ENCODE assay signal across 26 cellular contexts in the genomic region with DNA sequence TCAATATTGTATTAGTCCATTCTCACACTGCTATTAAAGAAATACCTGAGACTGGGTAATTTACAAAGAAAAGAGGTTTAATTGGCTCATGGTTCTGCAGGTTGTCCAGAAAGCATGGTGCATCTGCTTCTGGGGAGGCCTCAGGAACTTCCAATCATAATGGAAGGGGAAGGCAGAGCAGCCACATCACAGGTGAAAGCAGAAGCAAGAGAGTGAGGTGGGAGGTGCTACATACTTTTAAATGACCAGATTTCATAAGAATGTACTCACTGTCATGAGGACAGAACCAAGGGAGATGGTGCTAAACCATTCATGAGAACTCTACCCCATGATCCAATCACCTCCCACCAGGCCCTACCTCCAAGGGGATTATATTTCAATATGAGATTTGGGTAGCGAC.
"Had no signal": no experiment of that assay in that cellular context is flagged by ENCODE, and none has a peak within 500 bp of the region (broad histone marks: within the 10 kb centered on the region; RNA-seq: fewer than 3 reads in every experiment).

No MANE protein-coding gene starts in this region.

- DNase-seq: islet precursor cell; left ventricle myocardium inferior; mesendoderm; naive B cell; nucleus accumbens; pancreas; posterior cingulate gyrus; retina; right cardiac atrium; spleen; stimulated activated CD4-positive, alpha-beta T cell treated with anti-CD3 and anti-CD28 coated beads, Interleukin-4, amount 100 ng/mL, for 24 hours; stimulated activated naive CD4-positive, alpha-beta T cell; tibial artery; trophoblast cell; upper lobe of right lung had no signal

- H3K27ac Mint-ChIP-seq: mesothelial cell of epicardium; naive B cell; nephron; stimulated activated naive CD8-positive, alpha-beta T cell treated with anti-CD3 and anti-CD28 coated beads, Interleukin-15, Interleukin-2, amounts not matched to agents 100 ng/mL and 50 ng/mL, for 24 hours had no signal

- H3K27ac ChIP-seq: left ventricle myocardium inferior, pancreas, prostate gland, skin epidermis, spleen, suprapubic skin, thoracic aorta, tibial artery, upper lobe of right lung had no signal

- H3K27me3 Mint-ChIP-seq: naive B cell; stimulated activated naive CD8-positive, alpha-beta T cell treated with anti-CD3 and anti-CD28 coated beads, Interleukin-15, Interleukin-2, amounts not matched to agents 100 ng/mL and 50 ng/mL, for 24 hours had no signal

- H3K27me3 ChIP-seq: pancreas, spleen, suprapubic skin, tibial artery, upper lobe of right lung had no signal

- ATAC-seq: pancreas, right cardiac atrium, sciatic nerve, upper lobe of right lung had no signal

- H3K4me3 ChIP-seq: left ventricle myocardium inferior, lung, pancreas, prostate gland, skin epidermis, spleen, suprapubic skin, thoracic aorta, tibial artery, upper lobe of right lung had no signal

- H3K36me3 Mint-ChIP-seq: mesothelial cell of epicardium, naive B cell had no signal

- H3K4me3 Mint-ChIP-seq: mesothelial cell of epicardium, naive B cell, nephron, neural crest cell had no signal

- H3K4me1 Mint-ChIP-seq: mesothelial cell of epicardium, naive B cell, nephron, neural crest cell had no signal

- FAIRE-seq: pancreas, urothelium cell line had no signal

- H3K9me3 Mint-ChIP-seq: naive B cell; stimulated activated naive CD8-positive, alpha-beta T cell treated with anti-CD3 and anti-CD28 coated beads, Interleukin-15, Interleukin-2, amounts not matched to agents 100 ng/mL and 50 ng/mL, for 24 hours had no signal

- H3K36me3 ChIP-seq: left ventricle myocardium inferior, pancreas, prostate gland, spleen, suprapubic skin, thoracic aorta, tibial artery, upper lobe of right lung had no signal

- H3K9me3 ChIP-seq: left ventricle myocardium inferior, pancreas, prostate gland, spleen, suprapubic skin, thoracic aorta, tibial artery, upper lobe of right lung had no signal

- H3K4me1 ChIP-seq: left ventricle myocardium inferior, pancreas, prostate gland, spleen, suprapubic skin, tibial artery, upper lobe of right lung had no signal
